ENCODE assay signal across 13 cellular contexts in the genomic region with DNA sequence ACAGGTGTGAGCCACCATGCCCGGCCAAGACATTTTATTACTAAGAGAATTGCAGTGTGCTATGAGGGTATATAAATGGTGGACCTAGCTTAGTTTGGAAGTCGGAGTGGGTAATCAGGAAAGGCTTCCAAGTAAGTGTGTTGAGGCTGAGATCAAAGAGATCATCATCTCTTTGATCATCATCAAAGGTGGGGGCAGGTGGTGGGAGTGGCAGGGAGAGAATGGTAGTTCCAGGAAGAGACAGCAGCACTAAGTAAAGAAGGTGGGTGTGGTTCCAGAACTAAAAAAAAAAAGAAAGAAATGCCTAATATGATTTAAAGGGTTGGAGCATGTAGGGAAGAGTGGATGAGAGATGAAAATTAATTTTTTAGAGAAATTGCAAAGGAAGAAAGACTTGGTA. TPM values are rescaled to one million over a fixed set of nuclear protein-coding genes. Genes with fewer than 3 reads are reported as not detected.
DNase-seq lines count a peak whose midpoint lies in the region; TF ChIP-seq lines count a peak whose summit lies in the region.
"Had no signal": no experiment of that assay in that cellular context is flagged by ENCODE, and none has a peak within 500 bp of the region (broad histone marks: within the 10 kb centered on the region; RNA-seq: fewer than 3 reads in every experiment).

No MANE protein-coding gene starts in this region.

- intact Hi-C loops in colonic mucosa (cut with DNase I), result no loop called here

- H3K4me3 ChIP-seq in colonic mucosa, result no peak overlapping the region
- H3K4me3 ChIP-seq: GM23248 had no signal

- no peaks in the 10 kb centered on the region for H3K4me1 ChIP-seq in colonic mucosa

- peaks cover 1% of the 10 kb centered on the region for H3K36me3 Mint-ChIP-seq in T-helper 1 cell treated with Interleukin-12 subunit alpha and Interleukin-12 subunit beta and Interleukin-4 antibody, amounts not matched to agents 30 μg/mL and 1 μg/mL, for 36 hours (ENCODE audit: low read depth)
- H3K36me3 Mint-ChIP-seq in activated naive CD4-positive, alpha-beta T cell treated with anti-CD3 and anti-CD28 coated beads, Interleukin-2, amount 10 ng/mL, durations not matched to agents 7 days and 5 days, result peaks cover 15% of the 10 kb centered on the region
- H3K36me3 Mint-ChIP-seq: CD8-positive, alpha-beta memory T cell had no signal

- H3K27me3 Mint-ChIP-seq in T-helper 1 cell treated with Interleukin-12 subunit alpha and Interleukin-12 subunit beta and Interleukin-4 antibody, amounts not matched to agents 30 μg/mL and 1 μg/mL, for 36 hours (ENCODE audit: low read depth), result peaks cover 12% of the 10 kb centered on the region
- H3K27me3 Mint-ChIP-seq in activated naive CD4-positive, alpha-beta T cell treated with anti-CD3 and anti-CD28 coated beads, Interleukin-2, amount 10 ng/mL, durations not matched to agents 7 days and 5 days, result peaks cover 4% of the 10 kb centered on the region
- H3K27me3 Mint-ChIP-seq: CD8-positive, alpha-beta memory T cell had no signal

- peak overlapping the region; percentile 41 for H3K4me3 Mint-ChIP-seq in T-helper 1 cell treated with Interleukin-12 subunit alpha and Interleukin-12 subunit beta and Interleukin-4 antibody, amounts not matched to agents 30 μg/mL and 1 μg/mL, for 36 hours
- H3K4me3 Mint-ChIP-seq in activated naive CD4-positive, alpha-beta T cell treated with anti-CD3 and anti-CD28 coated beads, Interleukin-2, amount 10 ng/mL, durations not matched to agents 7 days and 5 days, result peak overlapping the region; percentile 39
- H3K4me3 Mint-ChIP-seq: CD8-positive, alpha-beta memory T cell had no signal

- H3K9ac ChIP-seq in colonic mucosa (ENCODE audit: low read depth in 2 of 2, low read length in 2 of 2), result no peak overlapping the region
- H3K9ac ChIP-seq: GM23248 had no signal

- TF ChIP-seq CTCF in colonic mucosa (IDR thresholded peaks at IDR 0.05), result no peak

- no peak overlapping the region for H3K27ac Mint-ChIP-seq in T-helper 1 cell treated with Interleukin-12 subunit alpha and Interleukin-12 subunit beta and Interleukin-4 antibody, amounts not matched to agents 30 μg/mL and 1 μg/mL, for 36 hours
- H3K27ac Mint-ChIP-seq in activated naive CD4-positive, alpha-beta T cell treated with anti-CD3 and anti-CD28 coated beads, Interleukin-2, amount 10 ng/mL, durations not matched to agents 7 days and 5 days, result peak overlapping the region; percentile 78
- H3K27ac Mint-ChIP-seq: CD8-positive, alpha-beta memory T cell had no signal

- no peaks in the 10 kb centered on the region for H3K27me3 ChIP-seq in colonic mucosa

- CTCF ChIA-PET in activated naive CD4-positive, alpha-beta T cell treated with anti-CD3 and anti-CD28 coated beads, Interleukin-2, amount 10 ng/mL, durations not matched to agents 7 days and 5 days (lab: Charles Lee), result interaction anchor here (1.7 to 4.0 kb wide), 2 partner anchors 12 to 92 kb away, joined by 5 to 10 read pairs; no protein-coding TSS in a partner anchor

- H3K9me3 Mint-ChIP-seq in T-helper 1 cell treated with Interleukin-12 subunit alpha and Interleukin-12 subunit beta and Interleukin-4 antibody, amounts not matched to agents 30 μg/mL and 1 μg/mL, for 36 hours, result no peaks in the 10 kb centered on the region
- H3K9me3 Mint-ChIP-seq in activated naive CD4-positive, alpha-beta T cell treated with anti-CD3 and anti-CD28 coated beads, Interleukin-2, amount 10 ng/mL, durations not matched to agents 7 days and 5 days, result peaks cover 3% of the 10 kb centered on the region
- H3K9me3 Mint-ChIP-seq: CD8-positive, alpha-beta memory T cell had no signal

- H3K4me1 Mint-ChIP-seq in T-helper 1 cell treated with Interleukin-12 subunit alpha and Interleukin-12 subunit beta and Interleukin-4 antibody, amounts not matched to agents 30 μg/mL and 1 μg/mL, for 36 hours (ENCODE audit: low read depth), result peaks cover 32% of the 10 kb centered on the region
- H3K4me1 Mint-ChIP-seq in activated naive CD4-positive, alpha-beta T cell treated with anti-CD3 and anti-CD28 coated beads, Interleukin-2, amount 10 ng/mL, durations not matched to agents 7 days and 5 days, result peaks cover 53% of the 10 kb centered on the region

- H3K36me3 ChIP-seq in colonic mucosa, result no peaks in the 10 kb centered on the region

- no peaks in the 10 kb centered on the region for H3K9me3 ChIP-seq in colonic mucosa

- H3K27ac ChIP-seq in colonic mucosa, result no peak overlapping the region
- peak overlapping the region; percentile 51 for H3K27ac ChIP-seq in temporal lobe (ENCODE audit: low read depth, low read length)
- H3K27ac ChIP-seq: 22Rv1, GM23248, HL-60 had no signal

- DNase-seq in T-helper 1 cell (no peak), colonic mucosa (peak; percentile 31), NCI-H1694 treated with DMSO at 0.1 percent for 48 hours (lab: John Stamatoyannopoulos, UW) (no peak), NCI-H1105 treated with DMSO at 0.1 percent for 48 hours (lab: John Stamatoyannopoulos, UW) (no peak)
- DNase-seq in activated naive CD4-positive, alpha-beta T cell treated with anti-CD3 and anti-CD28 coated beads, Interleukin-2, amount 10 ng/mL, durations not matched to agents 7 days and 5 days, result peak; percentile 53
- no peak for DNase-seq in activated naive CD4-positive, alpha-beta T cell treated with Interleukin-2 at 50 U/mL for 16 hours
- DNase-seq: CD8-positive, alpha-beta memory T cell; DMS53; GM23248 had no signal

RNA-seq across cellular contexts. Expression of gene SLC4A8, which starts 14.7 kb away (rescaled TPM):
- total RNA-seq in colonic mucosa (1 to 10 TPM in 1 of 2 donors, under 1 TPM in 1; 0.59 to 1.1 TPM), temporal lobe (35.2 TPM)

RNA-seq across cellular contexts. Expression of gene GALNT6, which starts 48.1 kb away (rescaled TPM):
- total RNA-seq in colonic mucosa (10 to 100 TPM; 24.7 to 27.1 TPM), temporal lobe (0.49 TPM)

Comparison
In these comparisons a context has a peak if more than half of its experiments do, and no peak if none do; other contexts are left out.
1. DNase-seq: peak in activated naive CD4-positive, alpha-beta T cell treated with anti-CD3 and anti-CD28 coated beads, Interleukin-2, amount 10 ng/mL, durations not matched to agents 7 days and 5 days (single experiment) and colonic mucosa (single experiment); none in T-helper 1 cell (0 of 5), activated naive CD4-positive, alpha-beta T cell treated with Interleukin-2 at 50 U/mL for 16 hours (single experiment), NCI-H1694 treated with DMSO at 0.1 percent for 48 hours (single experiment) and NCI-H1105 treated with DMSO at 0.1 percent for 48 hours (single experiment).
2. RNA of gene SLC4A8, which starts 14.7 kb away (total RNA-seq): 35.2 TPM in temporal lobe (single experiment); 0.59 to 1.1 TPM in colonic mucosa; every median in the first group is over 10 times any median in the second.
3. RNA of gene GALNT6, which starts 48.1 kb away (total RNA-seq): 24.7 to 27.1 TPM in colonic mucosa; 0.49 TPM in temporal lobe (single experiment); every median in the first group is over 10 times any median in the second.